Comparison of ENCODE assay signal across 15 cellular contexts in the genomic region with DNA sequence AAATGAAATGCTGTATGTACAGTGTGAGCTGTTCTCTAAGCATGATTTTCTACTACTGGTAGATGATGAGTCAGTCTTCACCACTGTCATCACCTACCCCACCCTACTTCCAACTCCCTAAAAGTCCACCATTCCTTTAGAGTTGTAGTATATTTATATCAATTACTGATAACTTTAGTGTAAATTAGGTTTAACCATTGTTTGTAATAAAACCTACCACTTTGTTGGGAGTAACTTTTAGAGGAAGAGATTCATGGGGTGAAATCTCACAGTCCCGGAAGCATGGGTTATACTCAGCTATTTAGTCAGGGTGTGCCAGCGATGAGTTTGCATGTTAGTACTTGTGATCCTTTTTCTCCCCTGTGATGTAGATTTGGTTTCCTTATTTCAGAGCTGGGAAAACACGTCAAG. TPM values are rescaled to one million over a fixed set of nuclear protein-coding genes. Genes with fewer than 3 reads are reported as not detected.
DNase-seq lines count a peak whose midpoint lies in the region; ATAC-seq, FAIRE-seq and TF ChIP-seq lines count a peak whose summit lies in the region.
"Had no signal": no experiment of that assay in that cellular context is flagged by ENCODE, and none has a peak within 500 bp of the region (broad histone marks: within the 10 kb centered on the region; RNA-seq: fewer than 3 reads in every experiment).

No MANE protein-coding gene starts in this region.

- CTCF ChIA-PET in HepG2 (lab: Yijun Ruan, JAX; ENCODE audit: low intra/inter-chr PET ratio, low total read pairs) (no interaction called here), HEK293T (lab: Yijun Ruan, JAX) (interaction anchor here (0.6 kb wide), 1 partner anchor 918 kb away, joined by 3 read pairs; no protein-coding TSS in a partner anchor)

- intact Hi-C loops in left colon (cut with DNase I, micrococcal nuclease) (loop anchor here in 1 of 2 donors (10.0 kb wide), 1 partner anchor 192 kb away; no protein-coding TSS in a partner anchor), HepG2 (cut with micrococcal nuclease; ENCODE audit: unreplicated experiment) (no loop called here)

- no peak for TF ChIP-seq EP300 in HepG2 (IDR thresholded peaks at IDR 0.05; ENCODE audit: low read depth in 2 of 2, low read length in 2 of 2)
- no peak for TF ChIP-seq EP300 in HepG2 (CRISPR knock-in tag; IDR thresholded peaks at IDR 0.05; ENCODE audit: borderline replicate concordance)

- H3K36me3 Mint-ChIP-seq in HFFc6 (ENCODE audit: low read depth): peaks cover 38% of the 10 kb centered on the region

- peaks cover 24% of the 10 kb centered on the region for H3K79me2 ChIP-seq in HepG2 (ENCODE audit: insufficient read depth, low read length)

- no peak overlapping the region for H2AFZ ChIP-seq in HepG2 (ENCODE audit: low read length)
- H2AFZ ChIP-seq: PC-9 had no signal

- in situ Hi-C loops in brain microvascular endothelial cell (cut with HindIII; ENCODE audit: low pct_ligation_motif_present, low sequenced_read_pairs) (no loop called here), HepG2 (cut with HindIII; ENCODE audit: extremely low pct_ligation_motif_present, low pct_unique_long_range_greater_than_20kb) (no loop called here)

- peak; percentile 49 for ATAC-seq in left colon
- no peak for ATAC-seq in GM18498 (IDR thresholded peaks at IDR 0.05; ENCODE audit: unreplicated experiment)
- no peak for ATAC-seq in HepG2
- ATAC-seq in GM18502 (IDR thresholded peaks at IDR 0.05; ENCODE audit: poor library complexity, unreplicated experiment): no peak

- BruUV-seq in HepG2 (replicated peaks; lab: Mats Ljungman, UMichigan): no TSS peak

- H3K27me3 Mint-ChIP-seq in HFFc6 (ENCODE audit: insufficient read depth): peaks cover 2% of the 10 kb centered on the region; the same call in 1 of the 2 replicates
- H3K27me3 Mint-ChIP-seq: naive B cell had no signal

- DNase-seq in A172 (ENCODE audit: low spot score) (peak; percentile 85), HFFc6 (peak; percentile 66), brain microvascular endothelial cell (peak; percentile 50), left colon (no peak), HepG2 (ENCODE audit: low spot score) (no peak), HEK293T (ENCODE audit: extremely low spot score) (no peak)
- DNase-seq: AML-193, amygdala, DND-41, naive B cell, NCI-H2171, PC-9 had no signal

- 98% methylated on average over 3 of the region's 3 CpGs for WGBS in HepG2 (ENCODE audit: low lambda C conversion rate)

- peak overlapping the region; percentile 89 for H3K27ac Mint-ChIP-seq in HFFc6

- H3K27me3 ChIP-seq in brain microvascular endothelial cell (replicated peaks) (no peaks in the 10 kb centered on the region), HepG2 (ENCODE audit: control insufficient read depth in 1 of 2, insufficient read depth in 2 of 2, low read length in 2 of 2) (no peaks in the 10 kb centered on the region)

- H3K36me3 ChIP-seq in brain microvascular endothelial cell (replicated peaks) (peaks cover 36% of the 10 kb centered on the region), HepG2 (replicated peaks in 1 of 2; ENCODE audit: control insufficient read depth in 1 of 2, insufficient read depth in 2 of 2, low read length in 2 of 2) (peaks cover 11 to 52% of the 10 kb centered on the region in 2 experiments; a peak in 4 of 5 replicates)

- no peak overlapping the region for H3K9ac ChIP-seq in HepG2 (ENCODE audit: insufficient read depth, low read depth, low read length)

- H4K20me1 ChIP-seq in HepG2 (ENCODE audit: insufficient read depth, low read length): peaks cover 13% of the 10 kb centered on the region

- no peak overlapping the region for H3K4me3 ChIP-seq in brain microvascular endothelial cell (ENCODE audit: low read depth, low read length)
- no peak overlapping the region for H3K4me3 ChIP-seq in HepG2 (replicated peaks in 1 of 3; ENCODE audit: insufficient read depth in 1 of 3, low read depth in 2 of 3, low read length in 3 of 3)
- H3K4me3 ChIP-seq: PC-9 had no signal

- no peaks in the 10 kb centered on the region for H3K9me3 ChIP-seq in HepG2 (ENCODE audit: low read length)

- FAIRE-seq in HepG2 (lab: Jason Lieb, UNC): no peak
- FAIRE-seq: GM18507 had no signal

- TF ChIP-seq CTCF in HFFc6 (IDR thresholded peaks at IDR 0.05): no peak
- no peak for TF ChIP-seq CTCF in brain microvascular endothelial cell (IDR thresholded peaks at IDR 0.05; ENCODE audit: low read depth, low read length, missing control alignments)
- TF ChIP-seq CTCF in HepG2 (CRISPR knock-in tag; IDR thresholded peaks at IDR 0.05): no peak

- no peak overlapping the region for H3K4me2 ChIP-seq in HepG2 (ENCODE audit: low read depth, low read length)
- H3K4me2 ChIP-seq: PC-9 had no signal

- peaks cover 36% of the 10 kb centered on the region for H3K4me1 Mint-ChIP-seq in HFFc6 (ENCODE audit: low read depth)

- TF ChIP-seq RAD21 in HepG2 (CRISPR knock-in tag; IDR thresholded peaks at IDR 0.05): no peak

- no peaks in the 10 kb centered on the region for H3K9me3 Mint-ChIP-seq in HFFc6
- H3K9me3 Mint-ChIP-seq: naive B cell had no signal

- POLR2A ChIA-PET in HepG2 (lab: Yijun Ruan, JAX): no interaction called here
- POLR2A ChIA-PET in HEK293T (lab: Yijun Ruan, JAX): interaction anchor here (0.9 kb wide), 1 partner anchor 17 kb away, joined by 3 read pairs; a partner anchor contains a TSS

- no peak for TF ChIP-seq POLR2A in HepG2 (IDR thresholded peaks at IDR 0.05; ENCODE audit: insufficient read depth in 1 of 2, low read depth in 2 of 2, low read length in 2 of 2)

- H3K27ac ChIP-seq in brain microvascular endothelial cell (peak overlapping the region; percentile 66), HepG2 (ENCODE audit: extremely low read length, insufficient read depth, low read length) (no peak overlapping the region)
- H3K27ac ChIP-seq: PC-9 had no signal

- no peaks in the 10 kb centered on the region for H3K4me1 ChIP-seq in HepG2 (ENCODE audit: insufficient read depth, low read length)

- H3K4me3 Mint-ChIP-seq in HFFc6: peak overlapping the region; percentile 52

TF ChIP-seq in HEK293T, 16 proteins besides CTCF, POLR2A, EP300 and RAD21 (continues in another document):
- TF ChIP-seq LEF1 (IDR thresholded peaks at IDR 0.05; ENCODE audit: borderline replicate concordance) (no peak), L3MBTL2 (conservative IDR thresholded peaks at IDR 0.05) (no peak)

RNA-seq across cellular contexts. Expression of a gene that starts 17.1 kb away (rescaled TPM):
- 43.0 and 49.1 TPM in 2 replicates for total RNA-seq in A172 (2014; rRNA removed; shearing (Covaris generic))
- total RNA-seq in HFFc6 (2021; fragmentation: NEBNext Ultra II Directional; extraction: Animal tissue kit (Norgen Biotek cat#: 25700)): 10 to 100 TPM; 15.2 to 19.4 (median 16.3) TPM
- total RNA-seq in left colon: 10 to 100 TPM; 23.4 to 29.7 TPM
- 19.5 and 25.5 TPM in 2 replicates for total RNA-seq in HepG2 (2016; rRNA removed; fragmentation: Illumina TruSeq; extraction: Trizol)
- 22.1 and 25.4 TPM in 2 replicates for total RNA-seq in HepG2 (2016; cell fraction: cytosol; rRNA removed; fragmentation: Illumina TruSeq; extraction: Trizol; ENCODE audit: low read depth)
- 19.4 and 23.7 TPM in 2 replicates for total RNA-seq in HepG2 (2016; cell fraction: insoluble cytoplasmic fraction; rRNA removed; fragmentation: Illumina TruSeq; extraction: Trizol)
- 9.6 and 12.3 TPM in 2 replicates for total RNA-seq in HepG2 (2016; cell fraction: membrane; rRNA removed; fragmentation: Illumina TruSeq; extraction: Trizol)
- total RNA-seq in HepG2 (2016; cell fraction: nucleus; rRNA removed; fragmentation: Illumina TruSeq; extraction: Trizol): 20.4 and 25.7 TPM in 2 replicates
- 10.8 and 12.9 TPM in 2 replicates for polyA plus RNA-seq in HepG2 (2011; rRNA removed)
- polyA plus RNA-seq in HepG2 (2011; cell fraction: cytosol; rRNA removed): 4.4 and 7.8 TPM in 2 replicates
- 8.4 and 10.1 TPM in 2 replicates for polyA plus RNA-seq in HepG2 (2011; cell fraction: nucleus; rRNA removed)
- 13.5 and 17.9 TPM in 2 replicates for polyA plus RNA-seq in HepG2 (2012)
- 0.28 and 0.52 TPM in 2 replicates for polyA plus RNA-seq in HepG2 (2016; cell fraction: cytosol; fragmentation: Illumina TruSeq; extraction: Trizol; ENCODE audit: low read depth)
- polyA plus RNA-seq in HepG2 (2016; cell fraction: insoluble cytoplasmic fraction; fragmentation: Illumina TruSeq; extraction: Trizol; ENCODE audit: low read depth): 15.7 and 17.3 TPM in 2 replicates
- polyA plus RNA-seq in HepG2 (2016; cell fraction: membrane; fragmentation: Illumina TruSeq; extraction: Trizol; ENCODE audit: low read depth): 1.4 and 1.6 TPM in 2 replicates
- 23.6 and 24.6 TPM in 2 replicates for polyA plus RNA-seq in HepG2 (2016; cell fraction: nucleus; fragmentation: Illumina TruSeq; extraction: Trizol; ENCODE audit: insufficient read depth, low read depth)
- 7.7 and 8.0 TPM in 2 replicates for polyA minus RNA-seq in HepG2 (2011; rRNA and poly(A)+ RNA removed; ENCODE audit: low replicate concordance)
- 15.5 and 16.1 TPM in 2 replicates for polyA minus RNA-seq in HepG2 (2011; cell fraction: cytosol; rRNA and poly(A)+ RNA removed)
- 45.3 and 49.9 TPM in 2 replicates for polyA minus RNA-seq in HepG2 (2011; cell fraction: nucleus; rRNA and poly(A)+ RNA removed)

RNA-seq across cellular contexts. Expression of a gene that starts 48.1 kb away (rescaled TPM):
- total RNA-seq in A172 (2014; rRNA removed; shearing (Covaris generic)): 25.9 and 33.9 TPM in 2 replicates
- total RNA-seq in HFFc6 (2021; fragmentation: NEBNext Ultra II Directional; extraction: Animal tissue kit (Norgen Biotek cat#: 25700)): 10 to 100 TPM in 4 of 6 experiments, 1 to 10 TPM in 2; 4.3 to 11.4 (median 10.5) TPM
- total RNA-seq in left colon (1 to 10 TPM; 1.4 to 2.7 TPM), HepG2 (2016; rRNA removed; fragmentation: Illumina TruSeq; extraction: Trizol) (14.1 and 18.5 TPM in 2 replicates)
- total RNA-seq in HepG2 (2016; cell fraction: cytosol; rRNA removed; fragmentation: Illumina TruSeq; extraction: Trizol; ENCODE audit: low read depth): 3.7 and 3.8 TPM in 2 replicates
- 13.0 and 16.8 TPM in 2 replicates for total RNA-seq in HepG2 (2016; cell fraction: insoluble cytoplasmic fraction; rRNA removed; fragmentation: Illumina TruSeq; extraction: Trizol)
- 5.9 and 7.0 TPM in 2 replicates for total RNA-seq in HepG2 (2016; cell fraction: membrane; rRNA removed; fragmentation: Illumina TruSeq; extraction: Trizol)
- total RNA-seq in HepG2 (2016; cell fraction: nucleus; rRNA removed; fragmentation: Illumina TruSeq; extraction: Trizol): 7.2 and 7.5 TPM in 2 replicates
- 3.8 and 5.1 TPM in 2 replicates for polyA plus RNA-seq in HepG2 (2011; rRNA removed)
- polyA plus RNA-seq in HepG2 (2011; cell fraction: cytosol; rRNA removed): 2.9 and 3.2 TPM in 2 replicates
- 2.7 and 2.8 TPM in 2 replicates for polyA plus RNA-seq in HepG2 (2011; cell fraction: nucleus; rRNA removed)
- 2.8 and 5.6 TPM in 2 replicates for polyA plus RNA-seq in HepG2 (2012)
- polyA plus RNA-seq in HepG2 (2016; cell fraction: cytosol; fragmentation: Illumina TruSeq; extraction: Trizol; ENCODE audit: low read depth): 2.5 and 2.9 TPM in 2 replicates
- polyA plus RNA-seq in HepG2 (2016; cell fraction: insoluble cytoplasmic fraction; fragmentation: Illumina TruSeq; extraction: Trizol; ENCODE audit: low read depth): 19.0 and 20.6 TPM in 2 replicates
- polyA plus RNA-seq in HepG2 (2016; cell fraction: membrane; fragmentation: Illumina TruSeq; extraction: Trizol; ENCODE audit: low read depth): 4.3 and 4.9 TPM in 2 replicates
- polyA plus RNA-seq in HepG2 (2016; cell fraction: nucleus; fragmentation: Illumina TruSeq; extraction: Trizol; ENCODE audit: insufficient read depth, low read depth): 11.3 and 12.9 TPM in 2 replicates
- 8.1 and 17.0 TPM in 2 replicates for polyA minus RNA-seq in HepG2 (2011; rRNA and poly(A)+ RNA removed; ENCODE audit: low replicate concordance)
- polyA minus RNA-seq in HepG2 (2011; cell fraction: cytosol; rRNA and poly(A)+ RNA removed): 3.2 and 4.6 TPM in 2 replicates
- 4.7 and 4.8 TPM in 2 replicates for polyA minus RNA-seq in HepG2 (2011; cell fraction: nucleus; rRNA and poly(A)+ RNA removed)

Comparison
In these comparisons a context has a peak if more than half of its experiments do, and no peak if none do; other contexts are left out.
1. DNase-seq: peak in A172 (single experiment), HFFc6 (single experiment) and brain microvascular endothelial cell (single experiment); none in left colon (0 of 2), HepG2 (single experiment) and HEK293T (single experiment).